Comparison of ENCODE assay signal across 1 cellular context in the genomic region with DNA sequence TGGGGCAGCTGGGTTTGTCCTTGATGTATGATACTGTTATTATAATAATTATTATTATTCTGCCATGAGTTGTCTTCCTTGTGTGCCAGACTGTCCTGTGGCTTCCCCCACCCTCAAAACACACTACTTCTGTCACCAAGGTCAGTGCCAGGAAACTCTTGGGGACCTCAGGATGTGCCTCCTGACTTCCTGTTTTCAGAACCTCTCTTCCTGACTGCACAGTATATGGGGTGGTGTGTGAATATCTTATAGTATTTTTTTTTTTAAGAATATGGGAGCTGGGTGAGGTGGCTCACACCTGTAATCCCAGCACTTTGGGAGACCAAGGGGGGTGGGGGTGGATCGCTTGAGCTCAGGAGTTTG.
A peak's percentile ranks its signal among the peaks of the same experiment; 100 is the strongest.
TF ChIP-seq lines count a peak whose summit lies in the region.

No MANE protein-coding gene starts in this region.

TF ChIP-seq in GM12878, 131 proteins besides CTCF, POLR2A, EP300 and RAD21:
- TF ChIP-seq SPI1 (IDR thresholded peaks at IDR 0.05; ENCODE audit: borderline replicate concordance, insufficient read depth, low read depth, low read length) (peak; percentile 33; the same call in 1 of the 2 replicates), SREBF1 (IDR thresholded peaks at IDR 0.05; ENCODE audit: low read length) (no peak)
